1 cellular context compared by ENCODE assay signal in the genomic region with DNA sequence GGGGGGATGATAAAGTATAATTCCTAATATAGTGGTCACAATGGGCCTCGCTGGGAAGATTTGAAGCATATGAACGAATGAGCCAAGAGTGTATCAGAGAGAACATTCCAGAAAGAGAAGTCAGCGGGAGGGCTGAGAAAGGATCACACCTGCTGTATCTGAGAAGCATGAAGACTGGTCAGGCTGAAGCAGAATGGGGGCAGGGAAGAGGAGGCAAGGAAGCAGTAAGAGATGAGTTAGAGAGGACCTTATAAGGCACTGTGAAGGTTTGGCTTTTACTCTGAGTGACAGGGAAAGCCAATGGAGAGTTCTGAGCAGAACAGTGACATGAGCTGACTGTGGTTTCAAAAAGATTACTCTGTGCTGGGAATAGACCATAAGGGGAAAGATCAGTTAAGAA.
A peak's percentile ranks its signal among the peaks of the same experiment; 100 is the strongest.
TF ChIP-seq lines count a peak whose summit lies in the region.

No MANE protein-coding gene starts in this region.

TF ChIP-seq in H1, 55 proteins besides CTCF, POLR2A, EP300 and RAD21 (continued from another document):
- TF ChIP-seq CHD7 (IDR thresholded peaks at IDR 0.05; ENCODE audit: insufficient replicate concordance, low read length): no peak
- peak; percentile 76 for TF ChIP-seq SRF (IDR thresholded peaks at IDR 0.05; ENCODE audit: low read depth, low read length)
- TF ChIP-seq CEBPB (IDR thresholded peaks at IDR 0.05; ENCODE audit: low read depth, low read length): no peak
- TF ChIP-seq RFX5 (IDR thresholded peaks at IDR 0.05; ENCODE audit: borderline replicate concordance, low read depth, low read length): no peak
- TF ChIP-seq ATF2 (IDR thresholded peaks at IDR 0.05; ENCODE audit: low read length): no peak
